ENCODE assay signal across 15 cellular contexts in the genomic region with DNA sequence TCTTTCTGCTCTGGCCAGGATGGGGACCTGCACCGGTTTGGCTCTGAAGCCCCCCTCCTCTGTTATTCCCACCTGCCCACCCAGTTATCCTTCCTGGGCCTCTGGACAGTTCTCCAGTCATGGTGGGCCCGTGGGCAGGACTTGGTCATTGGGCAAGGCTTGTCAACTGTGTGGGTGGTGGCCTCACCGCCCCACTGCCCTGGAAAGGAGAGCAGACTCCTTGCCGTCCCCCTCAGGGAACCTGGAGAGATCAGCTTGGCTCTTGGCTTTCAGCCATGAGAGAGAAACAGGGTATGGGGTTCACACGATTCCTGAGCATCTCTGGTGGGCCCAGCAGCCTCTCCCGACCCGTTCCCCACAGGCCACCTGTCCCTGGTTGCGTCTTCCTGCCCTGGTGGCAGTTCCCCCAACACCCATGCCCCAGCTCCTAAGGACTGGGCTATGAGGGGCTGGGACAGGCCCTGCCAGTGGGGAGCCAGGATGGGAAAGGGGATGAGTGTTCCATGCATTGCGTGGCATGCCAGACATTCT.
DNase-seq lines count a peak whose midpoint lies in the region; ATAC-seq and TF ChIP-seq lines count a peak whose summit lies in the region.
"Had no signal": no experiment of that assay in that cellular context is flagged by ENCODE, and none has a peak within 500 bp of the region (broad histone marks: within the 10 kb centered on the region; RNA-seq: fewer than 3 reads in every experiment).

No MANE protein-coding gene starts in this region.

- H3K9me3 ChIP-seq in spleen = no peaks in the 10 kb centered on the region
- H3K9me3 ChIP-seq: MG63 had no signal

- DNase-seq in activated naive CD8-positive, alpha-beta T cell treated with anti-CD3 and anti-CD28 coated beads, Interleukin-2, amount 10 ng/mL, durations not matched to agents 7 days and 5 days = peak; percentile 16
- DNase-seq in activated naive CD8-positive, alpha-beta T cell treated with anti-CD3 and anti-CD28 coated beads, Interleukin-2, amount 50 U/mL, for 24 hours = no peak
- DNase-seq in spleen (peak; percentile 54), NCI-H2227 (lab: John Stamatoyannopoulos, UW; ENCODE audit: unreplicated experiment) (no peak), H4 (ENCODE audit: low spot score) (no peak)
- DNase-seq: activated CD4-positive, alpha-beta T cell treated with anti-CD3 and anti-CD28 coated beads, Interleukin-2, amount 10 ng/mL, durations not matched to agents 24 days and 14 days; activated CD8-positive, alpha-beta memory T cell treated with anti-CD3 and anti-CD28 coated beads, Interleukin-2, amount 10 ng/mL, durations not matched to agents 7 days and 5 days; GOT3; NCI-H1417; NCI-H524 treated with DMSO at 0.1 percent for 48 hours; retina had no signal

- H3K27ac ChIP-seq in layer of hippocampus (ENCODE audit: low read depth, low read length) (peak overlapping the region; percentile 57), spleen (no peak overlapping the region)

- no peak overlapping the region for H3K4me3 Mint-ChIP-seq in activated naive CD8-positive, alpha-beta T cell treated with anti-CD3 and anti-CD28 coated beads, Interleukin-2, amount 10 ng/mL, durations not matched to agents 7 days and 5 days
- no peak overlapping the region for H3K4me3 Mint-ChIP-seq in activated naive CD8-positive, alpha-beta T cell treated with anti-CD3 and anti-CD28 coated beads, Interleukin-2, amount 50 U/mL, for 24 hours
- no peak overlapping the region for H3K4me3 Mint-ChIP-seq in brain
- H3K4me3 Mint-ChIP-seq: activated CD4-positive, alpha-beta T cell treated with anti-CD3 and anti-CD28 coated beads, Interleukin-2, amount 10 ng/mL, durations not matched to agents 24 days and 14 days; activated CD8-positive, alpha-beta memory T cell treated with anti-CD3 and anti-CD28 coated beads, Interleukin-2, amount 10 ng/mL, durations not matched to agents 7 days and 5 days had no signal

- no peak for ATAC-seq in activated naive CD8-positive, alpha-beta T cell treated with anti-CD3 and anti-CD28 coated beads, Interleukin-2, amount 10 ng/mL, durations not matched to agents 7 days and 5 days (ENCODE audit: low read depth)
- ATAC-seq in activated naive CD8-positive, alpha-beta T cell treated with anti-CD3 and anti-CD28 coated beads, Interleukin-2, amount 50 U/mL, for 24 hours = no peak
- no peak for ATAC-seq in HG02610 (IDR thresholded peaks at IDR 0.05; ENCODE audit: unreplicated experiment)
- ATAC-seq: activated CD8-positive, alpha-beta memory T cell treated with anti-CD3 and anti-CD28 coated beads, Interleukin-2, amount 10 ng/mL, durations not matched to agents 7 days and 5 days had no signal

- no peak overlapping the region for H3K4me3 ChIP-seq in spleen
- H3K4me3 ChIP-seq: MG63 had no signal

- intact Hi-C loops in spleen (cut with DNase I; ENCODE audit: low total_unique reads) = no loop called here

- H3K27ac Mint-ChIP-seq in activated naive CD8-positive, alpha-beta T cell treated with anti-CD3 and anti-CD28 coated beads, Interleukin-2, amount 10 ng/mL, durations not matched to agents 7 days and 5 days = no peak overlapping the region
- no peak overlapping the region for H3K27ac Mint-ChIP-seq in activated naive CD8-positive, alpha-beta T cell treated with anti-CD3 and anti-CD28 coated beads, Interleukin-2, amount 50 U/mL, for 24 hours
- peak overlapping the region in 3 of 5 experiments; percentile 81 to 98 (median 85) for H3K27ac Mint-ChIP-seq in brain
- H3K27ac Mint-ChIP-seq: activated CD4-positive, alpha-beta T cell treated with anti-CD3 and anti-CD28 coated beads, Interleukin-2, amount 10 ng/mL, durations not matched to agents 24 days and 14 days; activated CD8-positive, alpha-beta memory T cell treated with anti-CD3 and anti-CD28 coated beads, Interleukin-2, amount 10 ng/mL, durations not matched to agents 7 days and 5 days had no signal

- no peak for TF ChIP-seq POLR2A in spleen (IDR thresholded peaks at IDR 0.05)

- peaks cover 0 to 13% (median 0%) of the 10 kb centered on the region in 6 donors for H3K4me1 ChIP-seq in spleen

- H3K36me3 Mint-ChIP-seq in activated naive CD8-positive, alpha-beta T cell treated with anti-CD3 and anti-CD28 coated beads, Interleukin-2, amount 10 ng/mL, durations not matched to agents 7 days and 5 days = no peaks in the 10 kb centered on the region
- no peaks in the 10 kb centered on the region for H3K36me3 Mint-ChIP-seq in activated naive CD8-positive, alpha-beta T cell treated with anti-CD3 and anti-CD28 coated beads, Interleukin-2, amount 50 U/mL, for 24 hours (ENCODE audit: low read depth)
- no peaks in the 10 kb centered on the region for H3K36me3 Mint-ChIP-seq in brain
- H3K36me3 Mint-ChIP-seq: activated CD8-positive, alpha-beta memory T cell treated with anti-CD3 and anti-CD28 coated beads, Interleukin-2, amount 10 ng/mL, durations not matched to agents 7 days and 5 days had no signal

- H3K9me3 Mint-ChIP-seq in activated naive CD8-positive, alpha-beta T cell treated with anti-CD3 and anti-CD28 coated beads, Interleukin-2, amount 10 ng/mL, durations not matched to agents 7 days and 5 days = no peaks in the 10 kb centered on the region
- no peaks in the 10 kb centered on the region for H3K9me3 Mint-ChIP-seq in activated naive CD8-positive, alpha-beta T cell treated with anti-CD3 and anti-CD28 coated beads, Interleukin-2, amount 50 U/mL, for 24 hours
- no peaks in the 10 kb centered on the region for H3K9me3 Mint-ChIP-seq in brain
- H3K9me3 Mint-ChIP-seq: activated CD4-positive, alpha-beta T cell treated with anti-CD3 and anti-CD28 coated beads, Interleukin-2, amount 10 ng/mL, durations not matched to agents 24 days and 14 days had no signal

- POLR2A ChIA-PET in activated naive CD8-positive, alpha-beta T cell treated with anti-CD3 and anti-CD28 coated beads, Interleukin-2, amount 10 ng/mL, durations not matched to agents 7 days and 5 days (lab: Charles Lee) = no interaction called here

- 87 to 92% (median 89%) methylated on average over 3 to 9 of the region's 9 CpGs for WGBS in spleen, 5 donors

- TF ChIP-seq CTCF in brain (conservative IDR thresholded peaks at IDR 0.05) (no peak), spleen (IDR thresholded peaks at IDR 0.05 in 8 of 11, conservative IDR thresholded peaks at IDR 0.05 in 3 of 11) (no peak)

- no peaks in the 10 kb centered on the region for H3K4me1 Mint-ChIP-seq in activated naive CD8-positive, alpha-beta T cell treated with anti-CD3 and anti-CD28 coated beads, Interleukin-2, amount 10 ng/mL, durations not matched to agents 7 days and 5 days
- H3K4me1 Mint-ChIP-seq in activated naive CD8-positive, alpha-beta T cell treated with anti-CD3 and anti-CD28 coated beads, Interleukin-2, amount 50 U/mL, for 24 hours = no peaks in the 10 kb centered on the region
- peaks cover 75% of the 10 kb centered on the region for H3K4me1 Mint-ChIP-seq in brain
- H3K4me1 Mint-ChIP-seq: activated CD4-positive, alpha-beta T cell treated with anti-CD3 and anti-CD28 coated beads, Interleukin-2, amount 10 ng/mL, durations not matched to agents 24 days and 14 days; activated CD8-positive, alpha-beta memory T cell treated with anti-CD3 and anti-CD28 coated beads, Interleukin-2, amount 10 ng/mL, durations not matched to agents 7 days and 5 days had no signal

- peaks cover 0 to 5% (median 0%) of the 10 kb centered on the region in 6 donors for H3K36me3 ChIP-seq in spleen
- H3K36me3 ChIP-seq: MG63 had no signal

- no peaks in the 10 kb centered on the region for H3K27me3 Mint-ChIP-seq in activated naive CD8-positive, alpha-beta T cell treated with anti-CD3 and anti-CD28 coated beads, Interleukin-2, amount 10 ng/mL, durations not matched to agents 7 days and 5 days
- no peaks in the 10 kb centered on the region for H3K27me3 Mint-ChIP-seq in activated naive CD8-positive, alpha-beta T cell treated with anti-CD3 and anti-CD28 coated beads, Interleukin-2, amount 50 U/mL, for 24 hours
- H3K27me3 Mint-ChIP-seq in brain = peaks cover 4% of the 10 kb centered on the region
- H3K27me3 Mint-ChIP-seq: activated CD4-positive, alpha-beta T cell treated with anti-CD3 and anti-CD28 coated beads, Interleukin-2, amount 10 ng/mL, durations not matched to agents 24 days and 14 days; activated CD8-positive, alpha-beta memory T cell treated with anti-CD3 and anti-CD28 coated beads, Interleukin-2, amount 10 ng/mL, durations not matched to agents 7 days and 5 days had no signal

- H3K27me3 ChIP-seq in layer of hippocampus (ENCODE audit: control insufficient read depth, insufficient read depth, low read length) (no peaks in the 10 kb centered on the region), spleen (replicated peaks in 1 of 7) (no peaks in the 10 kb centered on the region)
- H3K27me3 ChIP-seq: MG63 had no signal

Comparison
In these comparisons a context has a peak if more than half of its experiments do, and no peak if none do; other contexts are left out.
1. DNase-seq: peak in activated naive CD8-positive, alpha-beta T cell treated with anti-CD3 and anti-CD28 coated beads, Interleukin-2, amount 10 ng/mL, durations not matched to agents 7 days and 5 days (single experiment) and spleen (single experiment); none in activated naive CD8-positive, alpha-beta T cell treated with anti-CD3 and anti-CD28 coated beads, Interleukin-2, amount 50 U/mL, for 24 hours (single experiment), NCI-H2227 (single experiment) and H4 (single experiment).
2. H3K27ac Mint-ChIP-seq: peak in brain (3 of 5); none in activated naive CD8-positive, alpha-beta T cell treated with anti-CD3 and anti-CD28 coated beads, Interleukin-2, amount 10 ng/mL, durations not matched to agents 7 days and 5 days (single experiment) and activated naive CD8-positive, alpha-beta T cell treated with anti-CD3 and anti-CD28 coated beads, Interleukin-2, amount 50 U/mL, for 24 hours (single experiment).